In the genomic region with DNA sequence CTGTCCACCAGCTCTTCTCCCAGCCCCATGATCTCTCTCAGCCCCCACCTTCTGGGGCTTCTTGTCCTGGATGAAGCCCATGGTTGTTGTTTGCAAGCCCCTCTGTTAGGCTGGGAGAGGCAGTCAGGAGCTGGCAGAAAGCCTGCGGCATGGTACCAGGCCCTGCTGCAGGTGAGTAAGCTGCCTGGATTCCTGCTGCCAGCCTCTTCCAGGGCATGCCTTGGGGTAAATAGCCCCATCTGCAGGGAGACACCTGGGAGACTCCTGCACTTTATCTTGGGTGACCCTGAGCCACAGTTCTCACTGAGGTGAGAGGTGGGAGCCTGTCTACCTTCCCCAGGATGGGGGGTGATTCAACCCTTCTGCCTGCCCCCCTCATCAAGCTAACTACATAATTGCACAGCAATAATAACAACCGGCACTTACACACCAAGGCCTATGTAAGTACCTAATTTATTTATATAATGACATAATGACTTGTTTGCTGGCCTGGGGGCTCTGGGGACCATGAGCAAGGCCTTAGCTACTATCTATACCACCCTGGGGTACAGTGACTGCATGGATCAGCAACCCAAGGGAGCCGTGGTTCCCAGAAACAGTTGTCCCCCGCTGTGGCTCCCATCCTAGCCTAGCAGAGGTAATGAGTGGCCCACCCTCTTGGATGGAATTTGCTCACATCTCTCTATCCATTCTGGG, we compare ENCODE assay signal across 17 cellular contexts.
DNase-seq lines count a peak whose midpoint lies in the region; ATAC-seq and TF ChIP-seq lines count a peak whose summit lies in the region.
"Had no signal": no experiment of that assay in that cellular context is flagged by ENCODE, and none has a peak within 500 bp of the region (broad histone marks: within the 10 kb centered on the region; RNA-seq: fewer than 3 reads in every experiment).

No MANE protein-coding gene starts in this region.

- H3K9me3 Mint-ChIP-seq in osteocyte (ENCODE audit: unreplicated experiment), result no peaks in the 10 kb centered on the region
- no peaks in the 10 kb centered on the region for H3K9me3 Mint-ChIP-seq in activated T-cell treated with anti-CD3 and anti-CD28 coated beads, Interleukin-2, amount 50 U/mL, for 4 hours
- H3K9me3 Mint-ChIP-seq: CD8-positive, alpha-beta T cell; GM23338 had no signal

- H3K4me3 Mint-ChIP-seq in osteocyte (ENCODE audit: unreplicated experiment), result no peak overlapping the region
- H3K4me3 Mint-ChIP-seq in activated T-cell treated with anti-CD3 and anti-CD28 coated beads, Interleukin-2, amount 50 U/mL, for 4 hours, result no peak overlapping the region
- H3K4me3 Mint-ChIP-seq: CD8-positive, alpha-beta T cell; GM23338 had no signal

- no peaks in the 10 kb centered on the region for H3K4me1 Mint-ChIP-seq in osteocyte (ENCODE audit: unreplicated experiment)
- H3K4me1 Mint-ChIP-seq in activated T-cell treated with anti-CD3 and anti-CD28 coated beads, Interleukin-2, amount 50 U/mL, for 4 hours (ENCODE audit: low read depth), result no peaks in the 10 kb centered on the region

- H3K4me3 ChIP-seq in coronary artery, result no peak overlapping the region
- H3K4me3 ChIP-seq: GM23338, K562, PC-9 had no signal

- no peaks in the 10 kb centered on the region for H3K36me3 Mint-ChIP-seq in osteocyte (ENCODE audit: unreplicated experiment)
- H3K36me3 Mint-ChIP-seq in activated T-cell treated with anti-CD3 and anti-CD28 coated beads, Interleukin-2, amount 50 U/mL, for 4 hours (ENCODE audit: insufficient read depth), result no peaks in the 10 kb centered on the region
- H3K36me3 Mint-ChIP-seq: CD8-positive, alpha-beta T cell had no signal

- ATAC-seq in GM21367 (IDR thresholded peaks at IDR 0.05; ENCODE audit: unreplicated experiment), result no peak
- no peak for ATAC-seq in activated T-cell treated with anti-CD3 and anti-CD28 coated beads, Interleukin-2, amount 50 U/mL, for 4 hours
- ATAC-seq: CD8-positive, alpha-beta T cell; GM23338; K562 had no signal

- H3K27me3 Mint-ChIP-seq in osteocyte (ENCODE audit: unreplicated experiment), result peaks cover 48% of the 10 kb centered on the region
- peaks cover 15% of the 10 kb centered on the region for H3K27me3 Mint-ChIP-seq in activated T-cell treated with anti-CD3 and anti-CD28 coated beads, Interleukin-2, amount 50 U/mL, for 4 hours (ENCODE audit: low read depth)

- no peak overlapping the region for H3K27ac ChIP-seq in coronary artery
- H3K27ac ChIP-seq: PC-9 had no signal

- peak; percentile 27 for DNase-seq in G401 (ENCODE audit: low spot score)
- peak; percentile 46 for DNase-seq in NCI-H1436 (lab: John Stamatoyannopoulos, UW)
- DNase-seq in coronary artery (ENCODE audit: low spot score), result peak; percentile 60
- peak; percentile 69 for DNase-seq in osteocyte (ENCODE audit: extremely low spot score, unreplicated experiment)
- DNase-seq in activated T-cell treated with anti-CD3 and anti-CD28 coated beads, Interleukin-2, amount 50 U/mL, for 4 hours, result no peak
- DNase-seq in activated CD4-positive, alpha-beta T cell treated with anti-CD3 and anti-CD28 coated beads, Interleukin-2, amount 50 U/mL, for 4 hours, result no peak
- DNase-seq: NCI-H1048, NCI-H2029, NCI-H2171 treated with DMSO at 0.1 percent for 48 hours, NCI-H510A, Right ventricle myocardium superior, SK-N-SH had no signal

- no peak overlapping the region for H3K27ac Mint-ChIP-seq in osteocyte (ENCODE audit: unreplicated experiment)
- H3K27ac Mint-ChIP-seq: CD8-positive, alpha-beta T cell; GM23338 had no signal

- in situ Hi-C loops in G401 (cut with HindIII; ENCODE audit: low sequenced_read_pairs), result no loop called here

- TF ChIP-seq CTCF in coronary artery (IDR thresholded peaks at IDR 0.05) (no peak), osteocyte (IDR thresholded peaks at IDR 0.05) (no peak)

Comparison
In these comparisons a context has a peak if more than half of its experiments do, and no peak if none do; other contexts are left out.
1. DNase-seq: peak in G401 (single experiment), NCI-H1436 (single experiment), coronary artery (single experiment) and osteocyte (single experiment); none in activated T-cell treated with anti-CD3 and anti-CD28 coated beads, Interleukin-2, amount 50 U/mL, for 4 hours (single experiment) and activated CD4-positive, alpha-beta T cell treated with anti-CD3 and anti-CD28 coated beads, Interleukin-2, amount 50 U/mL, for 4 hours (0 of 2).